Comparison of ENCODE assay signal across 18 cellular contexts in the genomic region with DNA sequence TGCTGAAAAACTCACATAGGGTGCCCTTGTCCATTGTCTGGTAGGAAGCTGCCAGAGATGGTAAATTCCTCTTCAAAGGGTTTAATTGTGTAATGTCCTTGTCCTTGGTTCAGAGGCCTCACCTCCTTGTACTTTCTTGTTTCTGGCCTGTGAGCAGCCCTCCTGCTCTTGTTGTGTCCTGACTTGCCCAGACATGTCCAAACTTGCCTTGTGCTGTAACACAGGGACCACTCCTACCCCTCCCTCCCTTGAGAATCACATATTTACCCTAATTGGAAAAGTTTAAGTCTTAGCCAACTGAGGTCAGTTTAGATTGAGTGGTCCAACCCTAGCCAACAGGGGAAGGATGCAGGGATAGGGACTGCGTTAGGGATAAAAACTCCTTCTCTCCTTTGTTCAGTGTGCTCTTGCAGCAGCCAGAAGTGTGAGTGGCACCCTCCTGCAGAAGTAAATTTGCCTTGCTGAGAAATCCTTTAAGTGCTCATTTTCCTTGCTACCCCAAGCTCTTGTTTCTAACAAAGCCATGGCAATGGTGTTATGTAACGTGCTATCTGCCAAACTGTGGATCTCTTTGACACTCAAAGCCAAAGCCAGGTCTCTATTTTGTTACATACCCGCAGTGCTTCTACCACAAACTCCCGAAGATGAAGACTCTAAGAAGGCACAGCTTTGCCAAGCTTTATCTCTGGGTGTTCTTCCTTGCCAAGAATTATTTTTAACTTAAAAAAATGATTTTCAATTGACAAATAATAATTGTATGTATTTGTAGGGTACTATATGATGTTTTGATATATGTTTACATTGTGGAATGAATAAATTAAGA.
DNase-seq lines count a peak whose midpoint lies in the region; ATAC-seq and TF ChIP-seq lines count a peak whose summit lies in the region.
"Had no signal": no experiment of that assay in that cellular context is flagged by ENCODE, and none has a peak within 500 bp of the region (broad histone marks: within the 10 kb centered on the region; RNA-seq: fewer than 3 reads in every experiment).

No MANE protein-coding gene starts in this region.

- peak overlapping the region; percentile 72; the same call in 1 of the 2 replicates for H4K5ac ChIP-seq in IMR-90 (ENCODE audit: low read depth, low read length)

- no TSS peak for BruUV-seq in IMR-90 (replicated peaks; lab: Mats Ljungman, UMichigan)

- H3K27me3 ChIP-seq in IMR-90 (ENCODE audit: control insufficient read depth, insufficient read depth, low read length): no peaks in the 10 kb centered on the region
- H3K27me3 ChIP-seq: left lung, neutrophil had no signal

- in situ Hi-C loops in IMR-90 (cut with MboI; ENCODE audit: low sequenced_read_pairs): no loop called here

- no CpG with 5 or more reads among the region's 4 CpGs for WGBS in IMR-90 (ENCODE audit: extremely low coverage in 2 of 2, insufficient read length in 1 of 2), 2 experiments

- dilution Hi-C loops in IMR-90 (cut with HindIII; ENCODE audit: low sequenced_read_pairs, unreplicated experiment): no loop called here

- no peak overlapping the region for H4K91ac ChIP-seq in IMR-90 (ENCODE audit: insufficient read depth, low read depth, low read length)

- H2AK5ac ChIP-seq in IMR-90 (ENCODE audit: low read depth, low read length): no peak overlapping the region; the same call in 1 of the 2 replicates

- no peak for TF ChIP-seq RAD21 in IMR-90 (IDR thresholded peaks at IDR 0.05; ENCODE audit: low read length)

- CTCF ChIA-PET in IMR-90 (lab: Yijun Ruan, JAX): interaction anchor here (0.6 kb wide), 1 partner anchor 20 kb away, joined by 6 read pairs; no protein-coding TSS in a partner anchor

- no peak overlapping the region for H3K4me3 ChIP-seq in IMR-90 (ENCODE audit: insufficient read depth, low read depth, low read length)
- H3K4me3 ChIP-seq: left lung, thoracic aorta had no signal

- H2BK15ac ChIP-seq in IMR-90 (ENCODE audit: low read depth, low read length): no peak overlapping the region

- H3K27ac Mint-ChIP-seq in activated naive CD4-positive, alpha-beta T cell treated with anti-CD3 and anti-CD28 coated beads, Interleukin-2, amount 50 U/mL, for 72 hours: peak overlapping the region; percentile 58 to 93

- H3K4me2 ChIP-seq in IMR-90 (ENCODE audit: low read depth, low read length): no peak overlapping the region

- H2AFZ ChIP-seq in IMR-90 (replicated peaks; ENCODE audit: low read length, poor library complexity): no peak overlapping the region

- intact Hi-C loops in IMR-90 (cut with micrococcal nuclease): no loop called here

- no peak overlapping the region for H3K23ac ChIP-seq in IMR-90 (ENCODE audit: low read depth, low read length)

- H4K20me1 ChIP-seq in IMR-90 (ENCODE audit: insufficient read depth, low read length): no peaks in the 10 kb centered on the region

- peaks cover 9 to 13% of the 10 kb centered on the region in 2 donors for H3K9me3 Mint-ChIP-seq in activated naive CD4-positive, alpha-beta T cell treated with anti-CD3 and anti-CD28 coated beads, Interleukin-2, amount 50 U/mL, for 72 hours

- no peak overlapping the region for H2AK9ac ChIP-seq in IMR-90 (replicated peaks; ENCODE audit: low read depth, low read length, poor library complexity)

- peak overlapping the region; percentile 3; the same call in 1 of the 2 replicates for H3K4ac ChIP-seq in IMR-90 (ENCODE audit: low read depth, low read length)

- TF ChIP-seq CTCF in IMR-90 (conservative IDR thresholded peaks at IDR 0.05; ENCODE audit: low read depth, low read length): no peak

- H2BK5ac ChIP-seq in IMR-90 (ENCODE audit: low read depth, low read length, poor library complexity, severe bottlenecking): peak overlapping the region; percentile 83

- peaks cover 3% of the 10 kb centered on the region for H3K4me1 ChIP-seq in IMR-90 (ENCODE audit: control insufficient read depth, insufficient read depth, low read length)
- H3K4me1 ChIP-seq: left lung had no signal

- no peak overlapping the region for H2BK20ac ChIP-seq in IMR-90 (ENCODE audit: low read depth, low read length)

- H3K56ac ChIP-seq in IMR-90 (ENCODE audit: extremely low read depth, insufficient read depth, low read length): no peak overlapping the region

- peaks cover 6% of the 10 kb centered on the region for H3K9me3 ChIP-seq in IMR-90 (ENCODE audit: control insufficient read depth, insufficient read depth, low read length)

- H3K27ac ChIP-seq in IMR-90 (ENCODE audit: insufficient read depth, low read length): peak overlapping the region; percentile 14; the same call in 1 of the 2 replicates
- peak overlapping the region; percentile 31 for H3K27ac ChIP-seq in caudate nucleus (ENCODE audit: low read depth, low read length)
- H3K27ac ChIP-seq: left lung, neutrophil, thoracic aorta had no signal

- peak overlapping the region in 1 of 2 experiments; percentile 63; a peak in 2 of 4 replicates for H4K8ac ChIP-seq in IMR-90 (ENCODE audit: low read depth in 2 of 2, low read length in 2 of 2)

- peaks cover 0 to 3% of the 10 kb centered on the region in 2 experiments; a peak in 1 of 4 replicates for H3K79me1 ChIP-seq in IMR-90 (ENCODE audit: low read depth in 1 of 2, low read length in 2 of 2)

- H3K18ac ChIP-seq in IMR-90 (ENCODE audit: low read depth, low read length): peak overlapping the region; percentile 16; the same call in 1 of the 2 replicates

- peaks cover 26 to 46% of the 10 kb centered on the region in 2 donors for H3K36me3 Mint-ChIP-seq in activated naive CD4-positive, alpha-beta T cell treated with anti-CD3 and anti-CD28 coated beads, Interleukin-2, amount 50 U/mL, for 72 hours

- POLR2A ChIA-PET in IMR-90 (lab: Charles Lee; ENCODE audit: unreplicated experiment): no interaction called here

- no peak overlapping the region for H3K14ac ChIP-seq in IMR-90 (replicated peaks; ENCODE audit: low read depth, low read length)

- 0 out of 2 replicates have a peak, but pooled peaks cover 3% of the 10 kb centered on the region for H3K9me1 ChIP-seq in IMR-90 (ENCODE audit: insufficient read depth, low read length)

- H3K36me3 ChIP-seq in IMR-90 (ENCODE audit: control insufficient read depth, insufficient read depth, low read length): peaks cover 44% of the 10 kb centered on the region

- ATAC-seq in activated naive CD4-positive, alpha-beta T cell treated with anti-CD3 and anti-CD28 coated beads, Interleukin-2, amount 50 U/mL, for 72 hours: peak in 1 of 2 donors; percentile 60
- ATAC-seq in IMR-90 (ENCODE audit: low read depth) (no peak), GM18868 (IDR thresholded peaks at IDR 0.05; ENCODE audit: unreplicated experiment) (no peak)
- ATAC-seq: activated T-cell treated with anti-CD3 and anti-CD28 coated beads, Interleukin-2, amount 50 U/mL, for 4 hours; left lung had no signal

- TF ChIP-seq POLR2A in IMR-90 (IDR thresholded peaks at IDR 0.05; ENCODE audit: low read depth, low read length): no peak

- H2BK120ac ChIP-seq in IMR-90 (ENCODE audit: low read depth, low read length): 0 out of 2 replicates have a peak overlapping the region, but pooled peaks have one; percentile 6

- no peak overlapping the region for H3K9ac ChIP-seq in IMR-90 (ENCODE audit: low read depth, low read length)

- DNase-seq in activated naive CD4-positive, alpha-beta T cell treated with anti-CD3 and anti-CD28 coated beads, Interleukin-2, amount 50 U/mL, for 72 hours (ENCODE audit: low spot score in 2 of 2): no peak
- no peak for DNase-seq in activated naive CD4-positive, alpha-beta T cell treated with Interleukin-2 at 50 U/mL for 16 hours
- no peak for DNase-seq in IMR-90
- no peak for DNase-seq in caudate nucleus (lab: John Stamatoyannopoulos, UW)
- peak; percentile 51 for DNase-seq in pons (ENCODE audit: low spot score)
- no peak for DNase-seq in NCI-H1417 (lab: John Stamatoyannopoulos, UW)
- no peak for DNase-seq in SKM-1 (lab: John Stamatoyannopoulos, UW; ENCODE audit: unreplicated experiment)
- DNase-seq: activated T-cell treated with anti-CD3 and anti-CD28 coated beads, Interleukin-2, amount 50 U/mL, for 4 hours; erythroblast; Kasumi-1; left lung; NCI-H1105; retina; SIG-M5; stimulated activated CD4-positive, alpha-beta T cell treated with anti-CD3 and anti-CD28 coated beads, Interleukin-15, amount 100 ng/mL, for 24 hours had no signal

TF ChIP-seq in IMR-90, 13 proteins besides CTCF, POLR2A, EP300 and RAD21:
- TF ChIP-seq SMC3 (IDR thresholded peaks at IDR 0.05; ENCODE audit: low read depth, low read length) (no peak), MAFK (IDR thresholded peaks at IDR 0.05; ENCODE audit: low read depth, low read length) (no peak), RCOR1 (IDR thresholded peaks at IDR 0.05; ENCODE audit: insufficient replicate concordance, low read length) (no peak), NFE2L2 (IDR thresholded peaks at IDR 0.05; ENCODE audit: low read depth, low read length) (no peak), CEBPB (IDR thresholded peaks at IDR 0.05; ENCODE audit: low read depth, low read length) (no peak), FOS (IDR thresholded peaks at IDR 0.05; ENCODE audit: low read depth, low read length) (no peak), CHD1 (IDR thresholded peaks at IDR 0.05; ENCODE audit: low read depth, low read length) (no peak), MAZ (IDR thresholded peaks at IDR 0.05; ENCODE audit: borderline replicate concordance, low read depth, low read length) (no peak), BHLHE40 (IDR thresholded peaks at IDR 0.05; ENCODE audit: low read depth, low read length) (no peak), RFX5 (IDR thresholded peaks at IDR 0.05; ENCODE audit: low read depth, low read length) (no peak), MXI1 (IDR thresholded peaks at IDR 0.05; ENCODE audit: borderline replicate concordance, low read depth, low read length) (no peak)
- TF ChIP-seq, protein P1, sequence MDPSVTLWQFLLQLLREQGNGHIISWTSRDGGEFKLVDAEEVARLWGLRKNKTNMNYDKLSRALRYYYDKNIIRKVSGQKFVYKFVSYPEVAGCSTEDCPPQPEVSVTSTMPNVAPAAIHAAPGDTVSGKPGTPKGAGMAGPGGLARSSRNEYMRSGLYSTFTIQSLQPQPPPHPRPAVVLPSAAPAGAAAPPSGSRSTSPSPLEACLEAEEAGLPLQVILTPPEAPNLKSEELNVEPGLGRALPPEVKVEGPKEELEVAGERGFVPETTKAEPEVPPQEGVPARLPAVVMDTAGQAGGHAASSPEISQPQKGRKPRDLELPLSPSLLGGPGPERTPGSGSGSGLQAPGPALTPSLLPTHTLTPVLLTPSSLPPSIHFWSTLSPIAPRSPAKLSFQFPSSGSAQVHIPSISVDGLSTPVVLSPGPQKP (IDR thresholded peaks at IDR 0.05; ENCODE audit: borderline replicate concordance, low read depth, low read length): no peak
- TF ChIP-seq, protein P2, sequence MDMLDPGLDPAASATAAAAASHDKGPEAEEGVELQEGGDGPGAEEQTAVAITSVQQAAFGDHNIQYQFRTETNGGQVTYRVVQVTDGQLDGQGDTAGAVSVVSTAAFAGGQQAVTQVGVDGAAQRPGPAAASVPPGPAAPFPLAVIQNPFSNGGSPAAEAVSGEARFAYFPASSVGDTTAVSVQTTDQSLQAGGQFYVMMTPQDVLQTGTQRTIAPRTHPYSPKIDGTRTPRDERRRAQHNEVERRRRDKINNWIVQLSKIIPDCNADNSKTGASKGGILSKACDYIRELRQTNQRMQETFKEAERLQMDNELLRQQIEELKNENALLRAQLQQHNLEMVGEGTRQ (IDR thresholded peaks at IDR 0.05; ENCODE audit: low read depth, low read length): no peak
